ENCODE assay signal across 12 cellular contexts in the genomic region with DNA sequence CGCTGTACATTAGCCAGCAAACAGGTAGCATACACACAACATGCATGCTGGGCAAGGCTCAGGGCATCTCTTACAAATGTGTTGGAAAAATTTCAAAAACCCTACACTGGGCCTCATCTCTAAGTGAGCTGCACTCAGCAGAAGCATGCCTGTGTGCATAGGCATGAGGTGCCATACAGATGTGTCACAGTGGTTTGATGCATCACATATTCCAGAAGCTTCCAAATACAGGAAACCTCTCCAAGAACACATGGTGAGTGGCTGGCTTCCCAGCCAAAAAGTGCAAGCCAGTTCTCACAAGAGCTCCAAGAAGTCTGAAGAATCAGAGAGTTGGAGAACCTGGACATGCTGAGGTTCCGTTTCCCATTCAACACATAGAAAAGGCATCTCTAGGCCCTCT. TPM values are rescaled to one million over a fixed set of nuclear protein-coding genes. Genes with fewer than 3 reads are reported as not detected.
DNase-seq lines count a peak whose midpoint lies in the region; ATAC-seq, FAIRE-seq and TF ChIP-seq lines count a peak whose summit lies in the region.
"Had no signal": no experiment of that assay in that cellular context is flagged by ENCODE, and none has a peak within 500 bp of the region (broad histone marks: within the 10 kb centered on the region; RNA-seq: fewer than 3 reads in every experiment).

No MANE protein-coding gene starts in this region.

- no peak for FAIRE-seq in pancreas (lab: Jason Lieb, UNC)

- no peaks in the 10 kb centered on the region for H3K9me2 ChIP-seq in Karpas-422 (replicated peaks; ENCODE audit: insufficient read depth, low read length)

- DNase-seq in AG10803 (ENCODE audit: low read depth) (peak; percentile 97), Karpas-422 (no peak), choroid plexus epithelial cell (ENCODE audit: low read depth) (peak; percentile 44), osteoblast (ENCODE audit: insufficient read length, low spot score, missing footprints) (peak; percentile 93), pancreas (no peak)
- DNase-seq: activated CD4-positive, alpha-beta T cell treated with anti-CD3 and anti-CD28 coated beads for 1 hour; GOT3; NCI-H1105 treated with DMSO at 0.1 percent for 48 hours had no signal

- H3K4me1 ChIP-seq in Karpas-422 (ENCODE audit: low read length) (peaks cover 95% of the 10 kb centered on the region), osteoblast (ENCODE audit: insufficient read depth, low read length) (peaks cover 28% of the 10 kb centered on the region), pancreas (peaks cover 53 to 68% (median 56%) of the 10 kb centered on the region in 3 donors)

- H2AFZ ChIP-seq in Karpas-422 (ENCODE audit: low read length) (no peak overlapping the region), osteoblast (ENCODE audit: low read length) (no peak overlapping the region)

- H3K4me2 ChIP-seq in Karpas-422 (ENCODE audit: low read depth, low read length, poor library complexity, severe bottlenecking) (no peak overlapping the region), osteoblast (ENCODE audit: insufficient read depth, low read length) (no peak overlapping the region)

- H3K79me2 ChIP-seq in Karpas-422 (ENCODE audit: low read length) = peaks cover 64% of the 10 kb centered on the region
- peaks cover 9% of the 10 kb centered on the region for H3K79me2 ChIP-seq in osteoblast (ENCODE audit: insufficient read depth, low read length)

- H3K9me3 ChIP-seq in Karpas-422 (ENCODE audit: low read length) = no peaks in the 10 kb centered on the region
- no peaks in the 10 kb centered on the region for H3K9me3 ChIP-seq in osteoblast (ENCODE audit: low read depth, low read length)
- H3K9me3 ChIP-seq in pancreas = no peaks in the 10 kb centered on the region
- H3K9me3 ChIP-seq: body of pancreas had no signal

- H3K27ac ChIP-seq in Karpas-422 (ENCODE audit: low read length) (peak overlapping the region; percentile 93), osteoblast (ENCODE audit: low read depth, low read length) (peak overlapping the region; percentile 61), pancreas (no peak overlapping the region)

- peaks cover 58% of the 10 kb centered on the region for H3K36me3 ChIP-seq in Karpas-422 (ENCODE audit: insufficient read depth, low read length)
- H3K36me3 ChIP-seq in osteoblast (ENCODE audit: insufficient read depth, low read length) = peaks cover 19% of the 10 kb centered on the region
- peaks cover 0 to 89% (median 60%) of the 10 kb centered on the region in 3 donors for H3K36me3 ChIP-seq in pancreas

- no peak for ATAC-seq in GM19452 (IDR thresholded peaks at IDR 0.05; ENCODE audit: unreplicated experiment)
- ATAC-seq in pancreas = no peak
- no peak for ATAC-seq in GM19467 (IDR thresholded peaks at IDR 0.05; ENCODE audit: unreplicated experiment)
- no peak for ATAC-seq in GM19455 (IDR thresholded peaks at IDR 0.05; ENCODE audit: unreplicated experiment)
- ATAC-seq: body of pancreas had no signal

- H4K20me1 ChIP-seq in Karpas-422 (ENCODE audit: insufficient read depth, low read depth, low read length) (peaks cover 62% of the 10 kb centered on the region), osteoblast (ENCODE audit: insufficient read depth, low read length) (no peaks in the 10 kb centered on the region)

- 76 to 88% methylated on average over 2 of the region's 2 CpGs for WGBS in pancreas, 2 donors

- H3K4me3 ChIP-seq in AG10803 (ENCODE audit: low read length) (no peak overlapping the region), Karpas-422 (ENCODE audit: low read length) (no peak overlapping the region), choroid plexus epithelial cell (ENCODE audit: low read depth, low read length) (no peak overlapping the region), osteoblast (ENCODE audit: insufficient read depth, low read length) (no peak overlapping the region), pancreas (no peak overlapping the region)
- H3K4me3 ChIP-seq: body of pancreas had no signal

- H3K9ac ChIP-seq in Karpas-422 (ENCODE audit: low read length) = no peak overlapping the region

- intact Hi-C loops in pancreas (cut with DNase I) = no loop called here

- TF ChIP-seq CTCF in AG10803 (conservative IDR thresholded peaks at IDR 0.05; ENCODE audit: low read length) (no peak), choroid plexus epithelial cell (conservative IDR thresholded peaks at IDR 0.05; ENCODE audit: low read depth, low read length) (no peak), osteoblast (IDR thresholded peaks at IDR 0.05; ENCODE audit: extremely low read depth, low read depth, low read length) (no peak), pancreas (IDR thresholded peaks at IDR 0.05) (no peak)

- H3K27me3 ChIP-seq in Karpas-422 (ENCODE audit: low read length) (no peaks in the 10 kb centered on the region), osteoblast (ENCODE audit: insufficient read depth, low read length) (no peaks in the 10 kb centered on the region), pancreas (no peaks in the 10 kb centered on the region)
- H3K27me3 ChIP-seq: body of pancreas had no signal

RNA-seq across cellular contexts. Expression of gene CD46, which starts 58.3 kb away (rescaled TPM):
- 64.2 and 152 TPM in 2 replicates for total RNA-seq in Karpas-422 (2014; rRNA removed; shearing (Covaris generic); ENCODE audit: low replicate concordance)
- total RNA-seq in osteoblast (92.6 and 98.7 TPM in 2 replicates), pancreas (100 to 1,000 TPM; 101 to 172 (median 116) TPM)
- 100 to 1,000 TPM in 1 of 2 donors, 10 to 100 TPM in 1; 59.8 to 141 TPM for polyA plus RNA-seq in pancreas

Comparison
In these comparisons a context has a peak if more than half of its experiments do, and no peak if none do; other contexts are left out.
1. DNase-seq: peak in AG10803 (single experiment), choroid plexus epithelial cell (single experiment) and osteoblast (single experiment); none in Karpas-422 (single experiment) and pancreas (0 of 6).
2. H3K27ac ChIP-seq: peak in Karpas-422 (single experiment) and osteoblast (single experiment); none in pancreas (0 of 4).